Comparison of ENCODE assay signal across 2 cellular contexts in genomic region chr5:52893863-52894262, GRCh38.
TF ChIP-seq lines count a peak whose summit lies in the region.

No MANE protein-coding gene starts in this region.

TF ChIP-seq in liver, 16 proteins besides CTCF, POLR2A, EP300 and RAD21 (continued from another document):
- TF ChIP-seq REST (IDR thresholded peaks at IDR 0.05), result peak; percentile 91
TF ChIP-seq in liver: peak in this region for 1.

TF ChIP-seq in HepG2, 621 proteins besides CTCF, POLR2A, EP300 and RAD21 (continued from another document):
- no peak for TF ChIP-seq ZBTB37 (CRISPR knock-in tag; IDR thresholded peaks at IDR 0.05)
- TF ChIP-seq CC2D1A (CRISPR knock-in tag; IDR thresholded peaks at IDR 0.05), result no peak
- TF ChIP-seq E2F5 (CRISPR knock-in tag; conservative IDR thresholded peaks at IDR 0.05), result no peak
- no peak for TF ChIP-seq ZNF160 (CRISPR knock-in tag; IDR thresholded peaks at IDR 0.05)
- no peak for TF ChIP-seq ZNF552 (CRISPR knock-in tag; IDR thresholded peaks at IDR 0.05; ENCODE audit: borderline replicate concordance)
- no peak for TF ChIP-seq ZNF331 (CRISPR knock-in tag; IDR thresholded peaks at IDR 0.05)
- TF ChIP-seq ZNF407 (CRISPR knock-in tag; IDR thresholded peaks at IDR 0.05; ENCODE audit: not compliant biosample characterization), result no peak
- TF ChIP-seq MYNN (CRISPR knock-in tag; IDR thresholded peaks at IDR 0.05; ENCODE audit: low read depth), result no peak
- no peak for TF ChIP-seq HNF1B (CRISPR knock-in tag; IDR thresholded peaks at IDR 0.05)
- no peak for TF ChIP-seq TCF7 (IDR thresholded peaks at IDR 0.05; ENCODE audit: low read depth)
- no peak for TF ChIP-seq KAT7 (CRISPR knock-in tag; IDR thresholded peaks at IDR 0.05; ENCODE audit: borderline replicate concordance)
- TF ChIP-seq ZFP90 (CRISPR knock-in tag; IDR thresholded peaks at IDR 0.05; ENCODE audit: borderline replicate concordance), result no peak
- no peak for TF ChIP-seq ZNF329 (CRISPR knock-in tag; IDR thresholded peaks at IDR 0.05; ENCODE audit: low read depth)
